15 cellular contexts compared by ENCODE assay signal in genomic region chr9:132143359-132143758, GRCh38. TPM values are rescaled to one million over a fixed set of nuclear protein-coding genes. Genes with fewer than 3 reads are reported as not detected.
DNase-seq lines count a peak whose midpoint lies in the region; ATAC-seq, FAIRE-seq and TF ChIP-seq lines count a peak whose summit lies in the region.
"Had no signal": no experiment of that assay in that cellular context is flagged by ENCODE, and none has a peak within 500 bp of the region (broad histone marks: within the 10 kb centered on the region; RNA-seq: fewer than 3 reads in every experiment).

No MANE protein-coding gene starts in this region.

- H3K56ac ChIP-seq in H1 (replicated peaks; ENCODE audit: insufficient read length, low read depth, low read length), result no peak overlapping the region

- no peak for TF ChIP-seq RAD21 in SK-N-SH (IDR thresholded peaks at IDR 0.05; ENCODE audit: low read length)
- no peak for TF ChIP-seq RAD21 in H1 (IDR thresholded peaks at IDR 0.05 in 1 of 2, conservative IDR thresholded peaks at IDR 0.05 in 1 of 2; ENCODE audit: low read depth in 2 of 2, low read length in 2 of 2)

- peaks cover 59% of the 10 kb centered on the region for H3K27me3 Mint-ChIP-seq in osteocyte (ENCODE audit: unreplicated experiment)

- no peak overlapping the region; the same call in 1 of the 2 replicates for H4K8ac ChIP-seq in H1 (ENCODE audit: extremely low read depth, insufficient read depth, low read length)

- 38% methylated on average over 6 of the region's 6 CpGs for WGBS in SK-N-SH (ENCODE audit: low lambda C conversion rate)
- WGBS in H1 (ENCODE audit: extremely low coverage in 1 of 2, insufficient coverage in 1 of 2, insufficient read length in 1 of 2, insufficient replicate concordance in 2 of 2, low coverage in 1 of 2, low lambda C conversion rate in 2 of 2, missing lambda C conversion rate in 1 of 2), 2 experiments, result 83% methylated on average over 6 of the region's 6 CpGs; no CpG with 5 or more reads in 1 of the 2 experiments

- no peak for TF ChIP-seq CTCF in SK-N-SH (IDR thresholded peaks at IDR 0.05)
- TF ChIP-seq CTCF in H1 (IDR thresholded peaks at IDR 0.05; ENCODE audit: control extremely low read depth in 1 of 3, insufficient read depth in 1 of 3, low read depth in 1 of 3, low read length in 3 of 3), result no peak
- no peak for TF ChIP-seq CTCF in osteocyte (IDR thresholded peaks at IDR 0.05)

- H3K36me3 Mint-ChIP-seq in osteocyte (ENCODE audit: unreplicated experiment), result no peaks in the 10 kb centered on the region

- H4K5ac ChIP-seq in H1 (ENCODE audit: insufficient read length, low read depth, low read length), result no peak overlapping the region

- H3K79me1 ChIP-seq in H1 (ENCODE audit: low read depth, low read length), result no peaks in the 10 kb centered on the region

- H3K14ac ChIP-seq in H1 (ENCODE audit: insufficient read length), result no peak overlapping the region

- no peaks in the 10 kb centered on the region for H3K9me3 ChIP-seq in SK-N-SH
- no peaks in the 10 kb centered on the region for H3K9me3 ChIP-seq in H1 (ENCODE audit: insufficient read depth in 2 of 2, low read depth in 1 of 2, low read length in 1 of 2)

- H3K23ac ChIP-seq in H1 (ENCODE audit: insufficient read length), result no peak overlapping the region

- H3K27ac ChIP-seq in SK-N-SH (ENCODE audit: low read depth in 2 of 2, low read length in 1 of 2) (no peak overlapping the region), H1 (ENCODE audit: low read depth, low read length) (no peak overlapping the region)

- H3K9me2 ChIP-seq in SK-N-SH, result no peaks in the 10 kb centered on the region

- H3K79me2 ChIP-seq in SK-N-SH (ENCODE audit: insufficient read depth), result no peaks in the 10 kb centered on the region
- no peaks in the 10 kb centered on the region for H3K79me2 ChIP-seq in H1 (ENCODE audit: control insufficient read depth in 1 of 2, insufficient read depth in 2 of 2, low read length in 2 of 2)

- TF ChIP-seq EP300 in SK-N-SH (IDR thresholded peaks at IDR 0.05; ENCODE audit: borderline replicate concordance in 1 of 2, low read depth in 1 of 2, low read length in 1 of 2), result no peak
- no peak for TF ChIP-seq EP300 in H1 (IDR thresholded peaks at IDR 0.05; ENCODE audit: borderline replicate concordance in 1 of 2, low read depth in 2 of 2, low read length in 2 of 2)

- H2BK12ac ChIP-seq in H1 (ENCODE audit: low read depth, low read length), result no peak overlapping the region

- no peak overlapping the region for H3K9ac ChIP-seq in SK-N-SH
- no peak overlapping the region for H3K9ac ChIP-seq in H1 (replicated peaks in 1 of 4; ENCODE audit: extremely low read depth in 1 of 4, low read depth in 3 of 4, low read length in 3 of 4)

- no peak overlapping the region for H3K4me3 ChIP-seq in SK-N-SH (ENCODE audit: low read depth in 2 of 2, low read length in 1 of 2)
- no peak overlapping the region for H3K4me3 ChIP-seq in H1 (ENCODE audit: extremely low read depth in 1 of 4, insufficient read depth in 2 of 4, low read depth in 3 of 4, low read length in 4 of 4)

- no peak overlapping the region for H3K4me2 ChIP-seq in SK-N-SH
- H3K4me2 ChIP-seq in H1 (ENCODE audit: insufficient read depth in 1 of 2, low read depth in 2 of 2, low read length in 2 of 2), result no peak overlapping the region

- no peak overlapping the region for H3K4ac ChIP-seq in H1 (replicated peaks; ENCODE audit: insufficient read length, low read depth, low read length)

- no peak for ATAC-seq in HG02938 (IDR thresholded peaks at IDR 0.05; ENCODE audit: unreplicated experiment)
- ATAC-seq: HCT116 had no signal

- H3F3A ChIP-seq in SK-N-SH (replicated peaks; ENCODE audit: insufficient read depth), result no peaks in the 10 kb centered on the region

- no peak overlapping the region for H2BK20ac ChIP-seq in H1 (ENCODE audit: low read length)

- H3K23me2 ChIP-seq in H1 (ENCODE audit: low read depth, low read length), result peaks cover 6% of the 10 kb centered on the region; the same call in 1 of the 2 replicates

- 0 out of 2 replicates have a peak overlapping the region, but pooled peaks have one; percentile 46 for H2BK15ac ChIP-seq in H1 (ENCODE audit: low read length)

- H4K20me1 ChIP-seq in SK-N-SH (ENCODE audit: insufficient read depth), result no peaks in the 10 kb centered on the region
- no peaks in the 10 kb centered on the region for H4K20me1 ChIP-seq in H1 (replicated peaks in 1 of 2; ENCODE audit: control insufficient read depth in 1 of 2, insufficient read depth in 2 of 2, low read length in 2 of 2)

- no peak overlapping the region for H3K27ac Mint-ChIP-seq in osteocyte (ENCODE audit: unreplicated experiment)
- H3K27ac Mint-ChIP-seq: B cell; CD4-positive, alpha-beta T cell had no signal

- no peak overlapping the region for H3K4me3 Mint-ChIP-seq in osteocyte (ENCODE audit: unreplicated experiment)
- H3K4me3 Mint-ChIP-seq: B cell; CD4-positive, alpha-beta T cell had no signal

- no peak overlapping the region for H2BK120ac ChIP-seq in H1 (replicated peaks; ENCODE audit: low read depth, low read length)

- H2AFZ ChIP-seq in SK-N-SH (ENCODE audit: low read depth) (no peak overlapping the region), H1 (ENCODE audit: low read length) (no peak overlapping the region)

- DNase-seq in NCI-H2196 (lab: John Stamatoyannopoulos, UW; ENCODE audit: unreplicated experiment) (peak; percentile 20), NCI-H2196 treated with DMSO at 0.1 percent for 48 hours (lab: John Stamatoyannopoulos, UW; ENCODE audit: unreplicated experiment) (no peak), COR-L47 (lab: John Stamatoyannopoulos, UW) (peak; percentile 23), SK-N-SH (peak; percentile 62), H1 (ENCODE audit: low read depth in 1 of 2, low spot score in 2 of 2) (no peak), SKM-1 (lab: John Stamatoyannopoulos, UW; ENCODE audit: unreplicated experiment) (no peak), osteocyte (ENCODE audit: extremely low spot score, unreplicated experiment) (no peak)
- DNase-seq: CD4-positive, alpha-beta T cell; DMS53; IMR-90 had no signal

- H4K91ac ChIP-seq in H1 (replicated peaks; ENCODE audit: insufficient read length, low read length), result no peak overlapping the region

- H2AK5ac ChIP-seq in H1 (ENCODE audit: low read depth, low read length), result no peak overlapping the region

- H3K9me3 Mint-ChIP-seq in osteocyte (ENCODE audit: unreplicated experiment), result no peaks in the 10 kb centered on the region
- H3K9me3 Mint-ChIP-seq: CD4-positive, alpha-beta T cell had no signal

- H3K27me3 ChIP-seq in SK-N-SH (ENCODE audit: insufficient read depth), result peaks cover 19% of the 10 kb centered on the region; the same call in 1 of the 2 replicates
- peaks cover 0 to 4% (median 0%) of the 10 kb centered on the region in 4 experiments; a peak in 2 of 7 replicates for H3K27me3 ChIP-seq in H1 (replicated peaks in 1 of 4; ENCODE audit: control insufficient read depth in 3 of 4, extremely low read depth in 1 of 4, insufficient read depth in 3 of 4, low read length in 3 of 4)

- H3K4me1 ChIP-seq in SK-N-SH (ENCODE audit: control insufficient read depth in 1 of 2, insufficient read depth in 2 of 2, low read depth in 1 of 2, low read length in 1 of 2), result peaks cover 0 to 12% of the 10 kb centered on the region in 2 experiments; a peak in 1 of 4 replicates
- peaks cover 2 to 11% (median 5%) of the 10 kb centered on the region in 4 experiments; a peak in 6 of 7 replicates for H3K4me1 ChIP-seq in H1 (replicated peaks in 1 of 4; ENCODE audit: control insufficient read depth in 3 of 4, insufficient read depth in 4 of 4, low read length in 3 of 4)

- POLR2A ChIA-PET in SK-N-SH (lab: Yijun Ruan, JAX), result interaction anchor here (0.6 kb wide), 1 partner anchor 38 kb away, joined by 3 read pairs; no protein-coding TSS in a partner anchor
- POLR2A ChIA-PET in H1 (lab: Charles Lee; ENCODE audit: partially characterized antibody), result interaction anchor here (0.8 to 1.0 kb wide), 2 partner anchors 50 to 84 kb away, joined by 3 to 4 read pairs; no protein-coding TSS in a partner anchor

- no peak overlapping the region for H2BK5ac ChIP-seq in H1 (ENCODE audit: low read depth, low read length)

- no peak overlapping the region for H3K18ac ChIP-seq in H1 (ENCODE audit: extremely low read depth, low read length)

- H3K4me1 Mint-ChIP-seq in osteocyte (ENCODE audit: unreplicated experiment), result peaks cover 12% of the 10 kb centered on the region

- H3K36me3 ChIP-seq in SK-N-SH (replicated peaks in 1 of 2; ENCODE audit: control insufficient read depth in 1 of 2, insufficient read depth in 2 of 2, low read length in 1 of 2) (no peaks in the 10 kb centered on the region), H1 (ENCODE audit: control insufficient read depth in 2 of 4, insufficient read depth in 4 of 4, low read length in 3 of 4) (no peaks in the 10 kb centered on the region)

- CTCF ChIA-PET in SK-N-SH (lab: Yijun Ruan, JAX), result interaction anchor here (1.3 to 3.1 kb wide), 2 partner anchors 20 to 93 kb away, joined by 4 to 9 read pairs; partner anchors contain the start of gene NTNG2
- CTCF ChIA-PET in H1 (lab: Charles Lee; ENCODE audit: partially characterized antibody), result interaction anchor here (1.0 to 2.7 kb wide), 8 partner anchors 9 to 137 kb away, joined by 3 to 9 read pairs (median 4); no protein-coding TSS in a partner anchor

- no peak for TF ChIP-seq POLR2A in H1 (IDR thresholded peaks at IDR 0.05; ENCODE audit: control extremely low read depth in 1 of 2, low read depth in 2 of 2, low read length in 2 of 2)

- FAIRE-seq in H1 (lab: Jason Lieb, UNC), result no peak
- FAIRE-seq: A204.1, H54 had no signal

TF ChIP-seq in SK-N-SH, 30 proteins besides CTCF, POLR2A, EP300 and RAD21 (continues in another document):
- no peak for TF ChIP-seq TCF12 (IDR thresholded peaks at IDR 0.05)

TF ChIP-seq in H1, 55 proteins besides CTCF, POLR2A, EP300 and RAD21 (continues in another document):
- TF ChIP-seq CHD2 (IDR thresholded peaks at IDR 0.05; ENCODE audit: low read length), result no peak
- TF ChIP-seq MAX (IDR thresholded peaks at IDR 0.05), result no peak
- no peak for TF ChIP-seq SP1 (IDR thresholded peaks at IDR 0.05; ENCODE audit: low read depth, low read length)

RNA-seq across cellular contexts. Expression of gene NTNG2, which starts 18.5 kb away (rescaled TPM):
- polyA plus RNA-seq in SK-N-SH (2012; rRNA removed) (5.1 and 6.1 TPM in 2 replicates), H1 (2011; rRNA removed) (1.2 and 1.5 TPM in 2 replicates)
- 1.8 and 3.6 TPM in 2 replicates for polyA plus RNA-seq in SK-N-SH (2012; cell fraction: cytosol; rRNA removed)
- polyA plus RNA-seq in SK-N-SH (2012; cell fraction: nucleus; rRNA removed), result 11.3 and 17.2 TPM in 2 replicates
- 0.52 and 1.4 TPM in 2 replicates for total RNA-seq in H1 (2021; fragmentation: NEBNext Ultra II Directional; extraction: Animal tissue kit (Norgen Biotek cat#: 25700))
- polyA plus RNA-seq in H1 (2011; cell fraction: cytosol; rRNA removed), result 2.6 TPM
- 2.6 TPM for polyA plus RNA-seq in H1 (2011; cell fraction: nucleus; rRNA removed)
- 0.29 to 2.3 TPM (median 1.3 TPM) in 4 replicates for polyA plus RNA-seq in H1 (2012, experiment 1 of 2)
- 0.37 TPM for polyA plus RNA-seq in H1 (2012, experiment 2 of 2)
- polyA plus RNA-seq in H1 (2013, experiment 1 of 2), result 0.30 TPM
- 0.61 TPM for polyA plus RNA-seq in H1 (2013, experiment 2 of 2)
- polyA minus RNA-seq in H1 (2011; rRNA and poly(A)+ RNA removed), result 0.57 and 0.80 TPM in 2 replicates
- polyA minus RNA-seq in H1 (2011; cell fraction: cytosol; rRNA and poly(A)+ RNA removed), result 1.7 TPM
- polyA minus RNA-seq in H1 (2011; cell fraction: nucleus; rRNA and poly(A)+ RNA removed), result 1.1 TPM
- total RNA-seq in osteocyte, result 6.2 and 6.7 TPM in 2 replicates

Comparison
In these comparisons a context has a peak if more than half of its experiments do, and no peak if none do; other contexts are left out.
1. DNase-seq: peak in NCI-H2196 (single experiment), COR-L47 (single experiment) and SK-N-SH (single experiment); none in NCI-H2196 treated with DMSO at 0.1 percent for 48 hours (single experiment), H1 (0 of 2), SKM-1 (single experiment) and osteocyte (single experiment).